Comparison of ENCODE assay signal across 1 cellular context in genomic region chr6:5151295-5151954, GRCh38.
TF ChIP-seq lines count a peak whose summit lies in the region.

No MANE protein-coding gene starts in this region.

TF ChIP-seq in WTC11, 78 proteins besides CTCF, POLR2A, EP300 and RAD21 (continued from another document):
- no peak for TF ChIP-seq AFF4 (CRISPR knock-in tag; IDR thresholded peaks at IDR 0.05; ENCODE audit: borderline replicate concordance)
- no peak for TF ChIP-seq MLX (CRISPR knock-in tag; IDR thresholded peaks at IDR 0.05)
- TF ChIP-seq MAX (CRISPR knock-in tag; IDR thresholded peaks at IDR 0.05) = no peak
- no peak for TF ChIP-seq STAT6 (CRISPR knock-in tag; conservative IDR thresholded peaks at IDR 0.05; ENCODE audit: low read depth)
- no peak for TF ChIP-seq HMGA2 (CRISPR knock-in tag; IDR thresholded peaks at IDR 0.05)
- TF ChIP-seq E2F1 (CRISPR knock-in tag; IDR thresholded peaks at IDR 0.05) = no peak
- TF ChIP-seq ZNF317 (CRISPR knock-in tag; IDR thresholded peaks at IDR 0.05; ENCODE audit: borderline replicate concordance, low read depth) = no peak
- no peak for TF ChIP-seq ETV6 (CRISPR knock-in tag; IDR thresholded peaks at IDR 0.05)
- no peak for TF ChIP-seq GRHL2 (CRISPR knock-in tag; IDR thresholded peaks at IDR 0.05; ENCODE audit: insufficient replicate concordance, severe bottlenecking)
- no peak for TF ChIP-seq TEAD4 (CRISPR knock-in tag; IDR thresholded peaks at IDR 0.05)
- TF ChIP-seq AR (CRISPR knock-in tag; IDR thresholded peaks at IDR 0.05) = no peak
- TF ChIP-seq IRF2 (CRISPR knock-in tag; IDR thresholded peaks at IDR 0.05; ENCODE audit: borderline replicate concordance, low read depth) = no peak
- TF ChIP-seq ZBTB43 (CRISPR knock-in tag; IDR thresholded peaks at IDR 0.05) = no peak
- TF ChIP-seq PRDM15 (CRISPR knock-in tag; IDR thresholded peaks at IDR 0.05) = no peak
- TF ChIP-seq ZNF396 (CRISPR knock-in tag; IDR thresholded peaks at IDR 0.05; ENCODE audit: borderline replicate concordance) = no peak
- no peak for TF ChIP-seq ARID4B (CRISPR knock-in tag; IDR thresholded peaks at IDR 0.05; ENCODE audit: borderline replicate concordance)
- no peak for TF ChIP-seq FOXP1 (CRISPR knock-in tag; IDR thresholded peaks at IDR 0.05; ENCODE audit: borderline replicate concordance)
- TF ChIP-seq JAZF1 (CRISPR knock-in tag; IDR thresholded peaks at IDR 0.05) = no peak
- no peak for TF ChIP-seq FOXK1 (CRISPR knock-in tag; IDR thresholded peaks at IDR 0.05)
